ENCODE assay signal across 22 cellular contexts in genomic region chrX:10042055-10042454, GRCh38.
"Had no signal": no experiment of that assay in that cellular context is flagged by ENCODE, and none has a peak within 500 bp of the region (broad histone marks: within the 10 kb centered on the region; RNA-seq: fewer than 3 reads in every experiment).

No MANE protein-coding gene starts in this region.

- ATAC-seq: activated CD8-positive, alpha-beta memory T cell treated with anti-CD3 and anti-CD28 coated beads, Interleukin-2, amount 10 ng/mL, durations not matched to agents 7 days and 5 days; body of pancreas; PC-3; SK-N-SH treated with all-trans-retinoic acid at 6 μM for 48 hours had no signal

- H3K4me3 ChIP-seq: ascending aorta, body of pancreas, SJSA1 had no signal

- H3K27me3 Mint-ChIP-seq: activated CD4-positive, alpha-beta T cell treated with anti-CD3 and anti-CD28 coated beads, Interleukin-2, amount 10 ng/mL, durations not matched to agents 24 days and 14 days; activated CD8-positive, alpha-beta memory T cell treated with anti-CD3 and anti-CD28 coated beads, Interleukin-2, amount 10 ng/mL, durations not matched to agents 7 days and 5 days; activated naive CD4-positive, alpha-beta T cell treated with anti-CD3 and anti-CD28 coated beads, Interleukin-2, amount 50 U/mL, for 24 hours had no signal

- H3K27ac Mint-ChIP-seq: activated CD4-positive, alpha-beta T cell treated with anti-CD3 and anti-CD28 coated beads, Interleukin-2, amount 10 ng/mL, durations not matched to agents 24 days and 14 days; activated CD8-positive, alpha-beta memory T cell treated with anti-CD3 and anti-CD28 coated beads, Interleukin-2, amount 10 ng/mL, durations not matched to agents 7 days and 5 days; activated naive CD4-positive, alpha-beta T cell treated with anti-CD3 and anti-CD28 coated beads, Interleukin-2, amount 50 U/mL, for 24 hours; activated T-cell treated with anti-CD3 and anti-CD28 coated beads, Interleukin-2, amount 50 U/mL, for 24 hours; activated T-helper 1 cell treated with anti-CD3 and anti-CD28 coated beads, Interleukin-12 subunit alpha, Interleukin-12 subunit beta, Interleukin-2, Interleukin-4 antibody, amounts not matched to agents 30 ng/mL and 10 ng/mL and 1 ng/mL, durations not matched to agents 14 hours and 24 hours and 36 hours; T-helper 1 cell treated with Interleukin-12 subunit alpha and Interleukin-12 subunit beta and Interleukin-4 antibody, amounts not matched to agents 30 μg/mL and 1 μg/mL, for 36 hours had no signal

- H3K27ac ChIP-seq: ascending aorta, body of pancreas, SJSA1 had no signal

- H3K9me3 ChIP-seq: ascending aorta, body of pancreas, SJSA1 had no signal

- H3K9me3 Mint-ChIP-seq: activated CD4-positive, alpha-beta T cell treated with anti-CD3 and anti-CD28 coated beads, Interleukin-2, amount 10 ng/mL, durations not matched to agents 24 days and 14 days; activated naive CD4-positive, alpha-beta T cell treated with anti-CD3 and anti-CD28 coated beads, Interleukin-2, amount 50 U/mL, for 24 hours; activated T-cell treated with anti-CD3 and anti-CD28 coated beads, Interleukin-2, amount 50 U/mL, for 24 hours; activated T-helper 1 cell treated with anti-CD3 and anti-CD28 coated beads, Interleukin-12 subunit alpha, Interleukin-12 subunit beta, Interleukin-2, Interleukin-4 antibody, amounts not matched to agents 30 ng/mL and 10 ng/mL and 1 ng/mL, durations not matched to agents 14 hours and 24 hours and 36 hours; T-helper 1 cell treated with Interleukin-12 subunit alpha and Interleukin-12 subunit beta and Interleukin-4 antibody, amounts not matched to agents 30 μg/mL and 1 μg/mL, for 36 hours had no signal

- H3K36me3 Mint-ChIP-seq: activated CD8-positive, alpha-beta memory T cell treated with anti-CD3 and anti-CD28 coated beads, Interleukin-2, amount 10 ng/mL, durations not matched to agents 7 days and 5 days; activated naive CD4-positive, alpha-beta T cell treated with anti-CD3 and anti-CD28 coated beads, Interleukin-2, amount 50 U/mL, for 24 hours had no signal

- H3K27me3 ChIP-seq: ascending aorta, body of pancreas, SJSA1 had no signal

- H3K36me3 ChIP-seq: ascending aorta, SJSA1 had no signal

- H3K4me3 Mint-ChIP-seq: activated CD4-positive, alpha-beta T cell treated with anti-CD3 and anti-CD28 coated beads, Interleukin-2, amount 10 ng/mL, durations not matched to agents 24 days and 14 days; activated CD8-positive, alpha-beta memory T cell treated with anti-CD3 and anti-CD28 coated beads, Interleukin-2, amount 10 ng/mL, durations not matched to agents 7 days and 5 days; activated naive CD4-positive, alpha-beta T cell treated with anti-CD3 and anti-CD28 coated beads, Interleukin-2, amount 50 U/mL, for 24 hours; activated T-cell treated with anti-CD3 and anti-CD28 coated beads, Interleukin-2, amount 50 U/mL, for 24 hours; activated T-helper 1 cell treated with anti-CD3 and anti-CD28 coated beads, Interleukin-12 subunit alpha, Interleukin-12 subunit beta, Interleukin-2, Interleukin-4 antibody, amounts not matched to agents 30 ng/mL and 10 ng/mL and 1 ng/mL, durations not matched to agents 14 hours and 24 hours and 36 hours; T-helper 1 cell treated with Interleukin-12 subunit alpha and Interleukin-12 subunit beta and Interleukin-4 antibody, amounts not matched to agents 30 μg/mL and 1 μg/mL, for 36 hours had no signal

- DNase-seq: activated CD4-positive, alpha-beta T cell treated with anti-CD3 and anti-CD28 coated beads, Interleukin-2, amount 10 ng/mL, durations not matched to agents 24 days and 14 days; activated CD4-positive, alpha-beta T cell treated with anti-CD3 and anti-CD28 coated beads, Interleukin-2, amount 50 U/mL, for 48 hours; activated CD4-positive, CD25-positive, alpha-beta regulatory T cell treated with anti-CD3 and anti-CD28 coated beads, Interleukin-2, amount 50 U/mL, for 72 hours; activated CD8-positive, alpha-beta memory T cell treated with anti-CD3 and anti-CD28 coated beads, Interleukin-2, amount 10 ng/mL, durations not matched to agents 7 days and 5 days; activated effector memory CD4-positive, alpha-beta T cell treated with Interleukin-2 at 50 U/mL for 16 hours; activated naive CD4-positive, alpha-beta T cell; activated T-cell treated with anti-CD3 and anti-CD28 coated beads, Interleukin-2, amount 50 U/mL, for 24 hours; body of pancreas; central memory CD4-positive, alpha-beta T cell; NCI-H1048; NCI-H1417; NCI-H1694; NCI-H2029; NCI-H510A treated with DMSO at 0.1 percent for 48 hours; PC-3; SHP77 had no signal
